Comparison of ENCODE assay signal across 22 cellular contexts in the genomic region with DNA sequence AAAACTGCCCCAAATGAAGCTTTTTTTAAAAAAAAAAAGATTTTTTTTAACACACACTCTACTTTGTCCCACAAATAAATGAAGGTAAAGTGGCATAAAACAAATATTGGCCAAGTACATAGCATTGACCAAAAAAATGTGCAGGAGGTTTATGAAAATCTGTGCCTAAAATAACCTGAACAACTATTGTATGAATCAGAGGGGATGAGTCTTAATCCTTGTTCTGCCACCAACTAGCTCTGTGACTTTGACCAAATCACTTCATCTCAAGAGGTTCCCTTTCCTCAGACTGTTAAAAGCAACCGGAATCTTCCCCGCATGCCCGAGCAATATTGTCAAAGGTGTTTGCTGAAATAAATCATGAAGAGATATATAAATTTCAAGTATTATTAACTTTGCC.
"Had no signal": no experiment of that assay in that cellular context is flagged by ENCODE, and none has a peak within 500 bp of the region (broad histone marks: within the 10 kb centered on the region; RNA-seq: fewer than 3 reads in every experiment).

No MANE protein-coding gene starts in this region.

- H3K4me1 ChIP-seq: esophagus muscularis mucosa, prostate gland, right atrium auricular region, transverse colon had no signal

- H3K27ac ChIP-seq: esophagus muscularis mucosa, prostate gland, right atrium auricular region, skin epidermis, transverse colon had no signal

- H3K27ac Mint-ChIP-seq: activated CD4-positive, alpha-beta memory T cell treated with anti-CD3 and anti-CD28 coated beads for 36 hours; activated CD4-positive, alpha-beta T cell treated with anti-CD3 and anti-CD28 coated beads for 36 hours; activated naive CD8-positive, alpha-beta T cell treated with anti-CD3 and anti-CD28 coated beads for 36 hours; activated T-helper 17 cell treated with anti-CD3 and anti-CD28 coated beads, Interleukin-2, amount 50 U/mL, for 72 hours; memory B cell; naive thymus-derived CD4-positive, alpha-beta T cell; stimulated activated naive CD8-positive, alpha-beta T cell treated with anti-CD3 and anti-CD28 coated beads, Interleukin-15, Interleukin-2, amounts not matched to agents 100 ng/mL and 50 ng/mL, for 24 hours; T-helper 2 cell treated with Interferon-gamma antibody and Interleukin-4, amounts not matched to agents 5 μg/mL and 100 μg/mL, for 36 hours; WTC11 had no signal

- ATAC-seq: activated CD4-positive, alpha-beta T cell treated with anti-CD3 and anti-CD28 coated beads for 36 hours; activated T-helper 17 cell treated with anti-CD3 and anti-CD28 coated beads, Interleukin-2, amount 50 U/mL, for 72 hours; left ventricle myocardium superior; naive thymus-derived CD4-positive, alpha-beta T cell; WTC11 had no signal

- H3K36me3 Mint-ChIP-seq: activated CD4-positive, alpha-beta memory T cell treated with anti-CD3 and anti-CD28 coated beads for 36 hours; activated naive CD8-positive, alpha-beta T cell treated with anti-CD3 and anti-CD28 coated beads for 36 hours; memory B cell; naive thymus-derived CD4-positive, alpha-beta T cell had no signal

- H3K4me1 Mint-ChIP-seq: activated CD4-positive, alpha-beta T cell treated with anti-CD3 and anti-CD28 coated beads for 36 hours; activated naive CD8-positive, alpha-beta T cell treated with anti-CD3 and anti-CD28 coated beads for 36 hours; activated T-helper 17 cell treated with anti-CD3 and anti-CD28 coated beads, Interleukin-2, amount 50 U/mL, for 72 hours; memory B cell; naive thymus-derived CD4-positive, alpha-beta T cell had no signal

- H3K27me3 ChIP-seq: esophagus muscularis mucosa, right atrium auricular region, transverse colon had no signal

- H3K9me3 Mint-ChIP-seq: T-helper 2 cell treated with Interferon-gamma antibody and Interleukin-4, amounts not matched to agents 5 μg/mL and 100 μg/mL, for 36 hours had no signal

- H3K36me3 ChIP-seq: esophagus muscularis mucosa, prostate gland, right atrium auricular region, transverse colon had no signal

- H3K4me3 Mint-ChIP-seq: activated CD4-positive, alpha-beta memory T cell treated with anti-CD3 and anti-CD28 coated beads for 36 hours; activated CD4-positive, alpha-beta T cell treated with anti-CD3 and anti-CD28 coated beads for 36 hours; activated naive CD8-positive, alpha-beta T cell treated with anti-CD3 and anti-CD28 coated beads for 36 hours; activated T-helper 17 cell treated with anti-CD3 and anti-CD28 coated beads, Interleukin-2, amount 50 U/mL, for 72 hours; memory B cell; naive thymus-derived CD4-positive, alpha-beta T cell; stimulated activated naive CD8-positive, alpha-beta T cell treated with anti-CD3 and anti-CD28 coated beads, Interleukin-15, Interleukin-2, amounts not matched to agents 100 ng/mL and 50 ng/mL, for 24 hours; T-helper 2 cell treated with Interferon-gamma antibody and Interleukin-4, amounts not matched to agents 5 μg/mL and 100 μg/mL, for 36 hours; WTC11 had no signal

- H3K4me3 ChIP-seq: esophagus muscularis mucosa, prostate gland, right atrium auricular region, skin epidermis, transverse colon had no signal

- FAIRE-seq: kidney had no signal

- DNase-seq: activated CD4-positive, alpha-beta memory T cell treated with anti-CD3 and anti-CD28 coated beads for 36 hours; activated CD4-positive, alpha-beta T cell treated with anti-CD3 and anti-CD28 coated beads for 36 hours; activated naive CD4-positive, alpha-beta T cell; activated naive CD8-positive, alpha-beta T cell treated with anti-CD3 and anti-CD28 coated beads for 36 hours; activated T-cell treated with anti-CD3 and anti-CD28 coated beads for 4 hours; cortex of kidney; hippocampal formation; kidney; left ventricle myocardium superior; naive thymus-derived CD4-positive, alpha-beta T cell; stimulated activated CD4-positive, alpha-beta T cell treated with anti-CD3 and anti-CD28 coated beads, Interleukin-15, amount 100 ng/mL, for 24 hours; stimulated activated CD4-positive, alpha-beta T cell treated with anti-CD3 and anti-CD28 coated beads, Interleukin-2, amount 100 ng/mL, for 48 hours; transverse colon had no signal

- H3K9me3 ChIP-seq: prostate gland, right atrium auricular region, transverse colon had no signal
